In genomic region chr15:73951591-73951990, GRCh38 we compare ENCODE assay signal across 9 cellular contexts. TPM values are rescaled to one million over a fixed set of nuclear protein-coding genes. Genes with fewer than 3 reads are reported as not detected.
DNase-seq lines count a peak whose midpoint lies in the region; ATAC-seq and TF ChIP-seq lines count a peak whose summit lies in the region.
"Had no signal": no experiment of that assay in that cellular context is flagged by ENCODE, and none has a peak within 500 bp of the region (broad histone marks: within the 10 kb centered on the region; RNA-seq: fewer than 3 reads in every experiment).

No MANE protein-coding gene starts in this region.

- peak overlapping the region; percentile 88; the same call in 1 of the 2 replicates for H3K27ac Mint-ChIP-seq in GM23338

- H3K36me3 ChIP-seq in GM23338 (ENCODE audit: insufficient read depth) = no peaks in the 10 kb centered on the region
- no peaks in the 10 kb centered on the region for H3K36me3 ChIP-seq in left lung
- H3K36me3 ChIP-seq in gastrocnemius medialis = peaks cover 0 to 3% of the 10 kb centered on the region in 2 donors

- no peaks in the 10 kb centered on the region; the same call in 2 of the 3 replicates for H3K36me3 Mint-ChIP-seq in GM23338 (ENCODE audit: low read depth)

- no peaks in the 10 kb centered on the region for H4K20me1 ChIP-seq in GM23338 (replicated peaks; ENCODE audit: insufficient read depth)

- peaks cover 22% of the 10 kb centered on the region for H3K4me1 Mint-ChIP-seq in GM23338

- TF ChIP-seq POLR2A in gastrocnemius medialis (IDR thresholded peaks at IDR 0.05) = no peak
- no peak for TF ChIP-seq POLR2A in erythroblast (IDR thresholded peaks at IDR 0.05; ENCODE audit: low read length)

- in situ Hi-C loops in gastrocnemius medialis (cut with MboI; ENCODE audit: low sequenced_read_pairs in 4 of 4) = loop anchor here in 1 of 4 donors (25.0 kb wide), 1 partner anchor 361 kb away; no protein-coding TSS in a partner anchor

- no peaks in the 10 kb centered on the region for H3K9me3 Mint-ChIP-seq in GM23338

- DNase-seq in GM23338 (ENCODE audit: low spot score) = peak; percentile 5
- DNase-seq in left lung = no peak
- DNase-seq in gastrocnemius medialis = no peak
- no peak for DNase-seq in COLO829 (ENCODE audit: low spot score)
- DNase-seq in erythroblast (lab: John Stamatoyannopoulos, UW) = no peak
- no peak for DNase-seq in HPDE6-E6E7 (ENCODE audit: extremely low spot score)
- DNase-seq: NCI-H748 treated with DMSO at 0.1 percent for 48 hours had no signal

- no peaks in the 10 kb centered on the region for H3F3A ChIP-seq in GM23338 (replicated peaks; ENCODE audit: low read depth)

- H3K27me3 ChIP-seq in GM23338 (ENCODE audit: insufficient read depth) = no peaks in the 10 kb centered on the region
- no peaks in the 10 kb centered on the region for H3K27me3 ChIP-seq in left lung
- no peaks in the 10 kb centered on the region for H3K27me3 ChIP-seq in gastrocnemius medialis

- H3K27me3 Mint-ChIP-seq in GM23338 (ENCODE audit: insufficient read depth, low read depth, poor library complexity) = peaks cover 21% of the 10 kb centered on the region

- H3K4me3 ChIP-seq in GM23338 (no peak overlapping the region), left lung (no peak overlapping the region), gastrocnemius medialis (no peak overlapping the region)

- peak overlapping the region; percentile 88; the same call in 1 of the 2 replicates for H2AFZ ChIP-seq in GM23338

- H3K4me1 ChIP-seq in GM23338 (ENCODE audit: insufficient read depth) (peaks cover 4% of the 10 kb centered on the region; the same call in 1 of the 2 replicates), left lung (peaks cover 15 to 19% of the 10 kb centered on the region in 2 donors), gastrocnemius medialis (peaks cover 10 to 15% of the 10 kb centered on the region in 2 donors)

- H3K9me3 ChIP-seq in left lung = no peaks in the 10 kb centered on the region
- no peaks in the 10 kb centered on the region for H3K9me3 ChIP-seq in gastrocnemius medialis

- intact Hi-C loops in left lung (cut with DNase I) = no loop called here
- intact Hi-C loops in gastrocnemius medialis (cut with DNase I; ENCODE audit: low total_unique reads) = loop anchor here (1.0 kb wide), 1 partner anchor 13 kb away; no protein-coding TSS in a partner anchor

- TF ChIP-seq CTCF in GM23338 (conservative IDR thresholded peaks at IDR 0.05; ENCODE audit: low read depth in 2 of 2) (no peak), left lung (IDR thresholded peaks at IDR 0.05) (no peak), gastrocnemius medialis (IDR thresholded peaks at IDR 0.05 in 4 of 5, conservative IDR thresholded peaks at IDR 0.05 in 1 of 5) (no peak)

- H3K79me2 ChIP-seq in GM23338 (replicated peaks; ENCODE audit: insufficient read depth) = no peaks in the 10 kb centered on the region

- no peak overlapping the region for H3K27ac ChIP-seq in GM23338 (ENCODE audit: low read depth)
- peak overlapping the region; percentile 91 for H3K27ac ChIP-seq in angular gyrus (ENCODE audit: low read depth, low read length)
- peak overlapping the region; percentile 59 to 91 for H3K27ac ChIP-seq in left lung
- peak overlapping the region; percentile 79 to 86 (median 86) for H3K27ac ChIP-seq in gastrocnemius medialis

- H3K4me2 ChIP-seq in GM23338 = peak overlapping the region; percentile 51; the same call in 1 of the 2 replicates

- ATAC-seq in GM23338 (peak; percentile 12), left lung (no peak), gastrocnemius medialis (no peak), GM21423 (IDR thresholded peaks at IDR 0.05; ENCODE audit: unreplicated experiment) (no peak)

- no peaks in the 10 kb centered on the region for H3K9me2 ChIP-seq in GM23338 (ENCODE audit: insufficient read depth)

- H3K4me3 Mint-ChIP-seq in GM23338 = 0 out of 3 replicates have a peak overlapping the region, but pooled peaks have one; percentile 41

TF ChIP-seq in GM23338, 12 proteins besides CTCF, POLR2A, EP300 and RAD21 (continues in another document):
- no peak for TF ChIP-seq ZNF462 (CRISPR knock-in tag; IDR thresholded peaks at IDR 0.05)
- TF ChIP-seq ZNF114 (CRISPR knock-in tag; IDR thresholded peaks at IDR 0.05) = no peak
- no peak for TF ChIP-seq NANOG (IDR thresholded peaks at IDR 0.05; ENCODE audit: borderline replicate concordance)
- TF ChIP-seq EZH2phosphoT487 (IDR thresholded peaks at IDR 0.05; ENCODE audit: unreplicated experiment) = no peak
- no peak for TF ChIP-seq EZH2 (IDR thresholded peaks at IDR 0.05; ENCODE audit: low read depth, unreplicated experiment)

RNA-seq across cellular contexts. Expression of gene LOXL1, which starts 25.3 kb away (rescaled TPM):
- total RNA-seq in GM23338 (2014; rRNA removed; shearing (Covaris generic)) = 6.8 and 10.8 TPM in 2 replicates
- polyA plus RNA-seq in GM23338 (2016; fragmentation: Nextera tagmentation; extraction: Ambion mirVana) = 6.9 and 10.3 TPM in 2 replicates
- total RNA-seq in left lung (10 to 100 TPM; 22.3 to 37.0 TPM), gastrocnemius medialis (10 to 100 TPM in 1 of 4 donors, 1 to 10 TPM in 3; 4.9 to 11.2 (median 5.7) TPM)

RNA-seq across cellular contexts. Expression of gene STOML1, which starts 40.5 kb away (rescaled TPM):
- 2.4 and 2.7 TPM in 2 replicates for total RNA-seq in GM23338 (2014; rRNA removed; shearing (Covaris generic))
- 1.5 and 2.3 TPM in 2 replicates for polyA plus RNA-seq in GM23338 (2016; fragmentation: Nextera tagmentation; extraction: Ambion mirVana)
- 10 to 100 TPM; 20.0 to 29.3 TPM for total RNA-seq in left lung
- total RNA-seq in gastrocnemius medialis = 10 to 100 TPM; 15.2 to 28.8 (median 16.9) TPM

RNA-seq across cellular contexts. Expression of gene PML, which starts 42.9 kb away (rescaled TPM):
- total RNA-seq in GM23338 (2014; rRNA removed; shearing (Covaris generic)) = 73.1 and 85.3 TPM in 2 replicates
- 18.9 and 19.0 TPM in 2 replicates for polyA plus RNA-seq in GM23338 (2016; fragmentation: Nextera tagmentation; extraction: Ambion mirVana)
- 10 to 100 TPM; 61.2 to 75.2 TPM for total RNA-seq in left lung
- total RNA-seq in gastrocnemius medialis = 10 to 100 TPM; 17.3 to 42.1 (median 21.2) TPM
